ENCODE assay signal across 8 cellular contexts in genomic region chr22:37804502-37804885, GRCh38. TPM values are rescaled to one million over a fixed set of nuclear protein-coding genes. Genes with fewer than 3 reads are reported as not detected.
DNase-seq lines count a peak whose midpoint lies in the region; ATAC-seq and TF ChIP-seq lines count a peak whose summit lies in the region.

No MANE protein-coding gene starts in this region.

- H3K27ac ChIP-seq in ACC112 (ENCODE audit: low read depth, low read length) (peak overlapping the region; percentile 19; the same call in 1 of the 2 replicates), HUES48 (ENCODE audit: low read depth, low read length) (no peak overlapping the region)

- no peaks in the 10 kb centered on the region for H3K27me3 ChIP-seq in ACC112 (ENCODE audit: insufficient read depth, low read length)
- H3K27me3 ChIP-seq in HUES48 (ENCODE audit: control insufficient read depth, insufficient read depth, low read length), result peaks cover 58% of the 10 kb centered on the region

- no peak for ATAC-seq in naive B cell (ENCODE audit: low read depth in 2 of 2)

- H3K4me1 Mint-ChIP-seq in chondrocyte (ENCODE audit: low read depth) (peaks cover 48% of the 10 kb centered on the region), naive B cell (peaks cover 26 to 49% (median 47%) of the 10 kb centered on the region in 3 donors)

- H3K79me2 ChIP-seq in ACC112 (ENCODE audit: control insufficient read depth, insufficient read depth, low read length, unreplicated experiment), result peaks cover 17% of the 10 kb centered on the region

- peak overlapping the region; percentile 61 for H3K27ac Mint-ChIP-seq in chondrocyte (ENCODE audit: unreplicated experiment)
- H3K27ac Mint-ChIP-seq in naive B cell, result peak overlapping the region in 2 of 6 donors; percentile 55 to 92

- H3K36me3 Mint-ChIP-seq in chondrocyte (ENCODE audit: low read depth) (no peaks in the 10 kb centered on the region), naive B cell (no peaks in the 10 kb centered on the region)

- H3K4me3 Mint-ChIP-seq in chondrocyte (ENCODE audit: unreplicated experiment), result peak overlapping the region; percentile 51
- H3K4me3 Mint-ChIP-seq in naive B cell, result peak overlapping the region in 7 of 8 donors; percentile 9 to 84 (median 68)

- no peak for TF ChIP-seq CTCF in chondrocyte (IDR thresholded peaks at IDR 0.05)

- H3K27me3 Mint-ChIP-seq in chondrocyte (ENCODE audit: low read depth) (no peaks in the 10 kb centered on the region), naive B cell (peaks cover 47 to 82% (median 58%) of the 10 kb centered on the region in 3 donors)

- H3K36me3 ChIP-seq in ACC112 (ENCODE audit: insufficient read depth, low read length), result no peaks in the 10 kb centered on the region
- no peaks in the 10 kb centered on the region for H3K36me3 ChIP-seq in HUES48 (ENCODE audit: control insufficient read depth, insufficient read depth, low read length)

- DNase-seq in chondrocyte (ENCODE audit: low spot score) (no peak), naive B cell (no peak), kidney tubule cell (ENCODE audit: low spot score) (no peak), SIG-M5 treated with dmso at 0.1 percent for 504 hours (lab: John Stamatoyannopoulos, UW; ENCODE audit: unreplicated experiment) (no peak), NCI-H774 (lab: John Stamatoyannopoulos, UW) (no peak), dedifferentiated amniotic fluid mesenchymal stem cell (ENCODE audit: extremely low spot score) (no peak)

- no peaks in the 10 kb centered on the region for H3K9me3 Mint-ChIP-seq in chondrocyte (ENCODE audit: low read depth)
- H3K9me3 Mint-ChIP-seq in naive B cell, result peaks cover 0 to 3% (median 0%) of the 10 kb centered on the region in 7 donors

- no peaks in the 10 kb centered on the region for H3K9me3 ChIP-seq in HUES48 (ENCODE audit: control insufficient read depth, insufficient read depth, low read length)

- H3K4me1 ChIP-seq in ACC112 (ENCODE audit: control insufficient read depth, insufficient read depth, low read length, unreplicated experiment), result peaks cover 3% of the 10 kb centered on the region
- peaks cover 27% of the 10 kb centered on the region for H3K4me1 ChIP-seq in HUES48 (ENCODE audit: control insufficient read depth, insufficient read depth, low read length)

- no peak overlapping the region for H2AFZ ChIP-seq in ACC112 (ENCODE audit: low read length, unreplicated experiment)

- peak overlapping the region; percentile 67 for H3K9ac ChIP-seq in HUES48 (ENCODE audit: low read depth, low read length)

- H3K4me3 ChIP-seq in ACC112 (ENCODE audit: low read depth, low read length) (peak overlapping the region; percentile 94), HUES48 (ENCODE audit: low read depth, low read length) (peak overlapping the region; percentile 86)

RNA-seq across cellular contexts. Expression of gene GCAT, which starts 3.2 kb away (rescaled TPM):
- 23.1 to 24.8 TPM (median 23.6 TPM) in 3 replicates for total RNA-seq in chondrocyte
- polyA plus RNA-seq in naive B cell (ENCODE audit: low read depth in 6 of 6), result not detected

RNA-seq across cellular contexts. Expression of gene GALR3, which starts 18.7 kb away (rescaled TPM):
- 0.37 to 0.41 TPM in 2 of 3 replicates, not detected in the other for total RNA-seq in chondrocyte
- not detected for polyA plus RNA-seq in naive B cell (ENCODE audit: low read depth in 6 of 6)

RNA-seq across cellular contexts. Expression of gene ANKRD54, which starts 39.6 kb away (rescaled TPM):
- 17.6 to 17.8 TPM (median 17.7 TPM) in 3 replicates for total RNA-seq in chondrocyte
- polyA plus RNA-seq in naive B cell (ENCODE audit: low read depth in 6 of 6), result 10 to 100 TPM in 4 of 6 donors, 1 to 10 TPM in 2; 2.6 to 19.3 (median 14.4) TPM

RNA-seq across cellular contexts. Expression of gene EIF3L, which starts 44.7 kb away (rescaled TPM):
- total RNA-seq in chondrocyte, result 312 to 325 TPM (median 323 TPM) in 3 replicates
- polyA plus RNA-seq in naive B cell (ENCODE audit: low read depth in 6 of 6), result 100 to 1,000 TPM; 260 to 316 (median 300) TPM
